In genomic region chr19:31055454-31055853, GRCh38 we compare ENCODE assay signal across 8 cellular contexts.
"Had no signal": no experiment of that assay in that cellular context is flagged by ENCODE, and none has a peak within 500 bp of the region (broad histone marks: within the 10 kb centered on the region; RNA-seq: fewer than 3 reads in every experiment).

No MANE protein-coding gene starts in this region.

- DNase-seq: GDM1, GF-D8 had no signal

- ATAC-seq: GM12878 had no signal

- H3K4me3 ChIP-seq: GM12878 had no signal

- FAIRE-seq: G401.6, GM12878, GM12891, GM12892, GM18507, GM19239 had no signal
